9 cellular contexts compared by ENCODE assay signal in genomic region chr2:65053199-65053598, GRCh38. TPM values are rescaled to one million over a fixed set of nuclear protein-coding genes. Genes with fewer than 3 reads are reported as not detected.
DNase-seq lines count a peak whose midpoint lies in the region; ATAC-seq, FAIRE-seq and TF ChIP-seq lines count a peak whose summit lies in the region.
"Had no signal": no experiment of that assay in that cellular context is flagged by ENCODE, and none has a peak within 500 bp of the region (broad histone marks: within the 10 kb centered on the region; RNA-seq: fewer than 3 reads in every experiment).

No MANE protein-coding gene starts in this region.

- H3K27ac ChIP-seq in pancreas = no peak overlapping the region

- no peak for TF ChIP-seq CTCF in glutamatergic neuron (IDR thresholded peaks at IDR 0.05; ENCODE audit: partially characterized antibody, unreplicated experiment)
- TF ChIP-seq CTCF in pancreas (IDR thresholded peaks at IDR 0.05) = no peak

- peaks cover 5% of the 10 kb centered on the region for H3K9me3 Mint-ChIP-seq in glutamatergic neuron (ENCODE audit: unreplicated experiment)

- peaks cover 7 to 11% (median 11%) of the 10 kb centered on the region in 3 donors for H3K4me1 ChIP-seq in pancreas

- FAIRE-seq in pancreas (lab: Jason Lieb, UNC) = no peak

- no peak overlapping the region for H3K4me3 ChIP-seq in pancreas
- H3K4me3 ChIP-seq: skin epidermis had no signal

- H3K4me3 Mint-ChIP-seq in glutamatergic neuron (ENCODE audit: unreplicated experiment) = no peak overlapping the region

- DNase-seq in AML-193 (lab: John Stamatoyannopoulos, UW) = peak; percentile 70 to 83
- DNase-seq in SIG-M5 treated with dmso at 0.1 percent for 504 hours (lab: John Stamatoyannopoulos, UW; ENCODE audit: unreplicated experiment) = peak; percentile 88
- no peak for DNase-seq in glutamatergic neuron
- DNase-seq in HCEC 1CT = no peak
- DNase-seq in pancreas = no peak

- H3K9me3 ChIP-seq in pancreas = no peaks in the 10 kb centered on the region

- H3K27me3 Mint-ChIP-seq in glutamatergic neuron (ENCODE audit: unreplicated experiment) = peaks cover 4% of the 10 kb centered on the region

- peaks cover 10% of the 10 kb centered on the region for H3K4me1 Mint-ChIP-seq in glutamatergic neuron (ENCODE audit: low read depth, unreplicated experiment)

- no peaks in the 10 kb centered on the region for H3K36me3 Mint-ChIP-seq in glutamatergic neuron (ENCODE audit: unreplicated experiment)

- intact Hi-C loops in pancreas (cut with DNase I) = no loop called here

- WGBS in pancreas, 2 donors = 16 to 26% methylated on average over 1 of the region's 1 CpG

- no peaks in the 10 kb centered on the region for H3K36me3 ChIP-seq in pancreas

- H3K27me3 ChIP-seq in pancreas = no peaks in the 10 kb centered on the region

- no peak overlapping the region for H3K27ac Mint-ChIP-seq in glutamatergic neuron (ENCODE audit: unreplicated experiment)

- ATAC-seq in GM18909 (IDR thresholded peaks at IDR 0.05; ENCODE audit: poor library complexity, unreplicated experiment) (peak; percentile 64), HG03039 (IDR thresholded peaks at IDR 0.05; ENCODE audit: unreplicated experiment) (peak; percentile 44), esophagus mucosa (no peak), pancreas (no peak)

RNA-seq across cellular contexts. Expression of gene CEP68, which starts 3.0 kb away (rescaled TPM):
- total RNA-seq in esophagus mucosa = 6.8 TPM
- total RNA-seq in glutamatergic neuron (ENCODE audit: unreplicated experiment) = 38.3 TPM
- 10 to 100 TPM in 4 of 6 donors, 1 to 10 TPM in 2; 4.4 to 13.2 (median 10.7) TPM for total RNA-seq in pancreas
- 1 to 10 TPM; 4.8 to 7.0 TPM for polyA plus RNA-seq in pancreas

Comparison
In these comparisons a context has a peak if more than half of its experiments do, and no peak if none do; other contexts are left out.
1. DNase-seq: peak in AML-193 (2 of 2) and SIG-M5 treated with dmso at 0.1 percent for 504 hours (single experiment); none in glutamatergic neuron (single experiment), HCEC 1CT (single experiment) and pancreas (0 of 6).
2. ATAC-seq: peak in GM18909 (single experiment) and HG03039 (single experiment); none in esophagus mucosa (single experiment) and pancreas (0 of 4).